ENCODE assay signal across 21 cellular contexts in the genomic region with DNA sequence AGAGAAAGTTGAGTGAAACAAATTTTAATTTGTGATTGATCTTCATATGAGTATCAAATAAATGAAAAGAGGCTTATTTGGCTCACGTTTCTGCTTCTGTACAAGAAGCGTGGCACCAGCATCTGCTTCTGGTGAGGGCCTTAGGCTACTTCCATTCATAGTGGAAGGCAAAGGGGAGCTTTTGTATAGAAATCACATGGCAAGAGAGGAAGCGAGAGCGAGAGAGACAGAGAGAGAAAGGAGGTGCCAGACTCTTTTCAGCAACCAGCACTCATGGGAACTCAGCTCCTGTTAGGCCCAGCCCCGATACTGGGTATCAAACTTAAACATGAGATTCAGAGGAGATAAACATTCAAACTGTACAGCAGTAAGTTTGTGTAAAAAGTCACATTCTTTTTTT.
DNase-seq lines count a peak whose midpoint lies in the region; ATAC-seq, FAIRE-seq and TF ChIP-seq lines count a peak whose summit lies in the region.
"Had no signal": no experiment of that assay in that cellular context is flagged by ENCODE, and none has a peak within 500 bp of the region (broad histone marks: within the 10 kb centered on the region; RNA-seq: fewer than 3 reads in every experiment).

No MANE protein-coding gene starts in this region.

- H2AFZ ChIP-seq in GM12878 (ENCODE audit: control insufficient read depth, low read depth, low read length), result no peak overlapping the region

- no peaks in the 10 kb centered on the region for H3K4me1 Mint-ChIP-seq in activated CD8-positive, alpha-beta memory T cell treated with anti-CD3 and anti-CD28 coated beads, Interleukin-2, amount 10 ng/mL, durations not matched to agents 7 days and 5 days
- H3K4me1 Mint-ChIP-seq: CD8-positive, alpha-beta memory T cell had no signal

- H3K36me3 ChIP-seq in GM12878 (ENCODE audit: control insufficient read depth in 2 of 2, insufficient read depth in 2 of 2, low read length in 1 of 2), result peaks cover 0 to 8% of the 10 kb centered on the region in 2 experiments; a peak in 2 of 4 replicates
- H3K36me3 ChIP-seq: BE2C had no signal

- H3K27ac Mint-ChIP-seq in activated CD8-positive, alpha-beta memory T cell treated with anti-CD3 and anti-CD28 coated beads, Interleukin-2, amount 10 ng/mL, durations not matched to agents 7 days and 5 days, result no peak overlapping the region
- H3K27ac Mint-ChIP-seq: HFFc6 had no signal

- no peaks in the 10 kb centered on the region for H3K79me2 ChIP-seq in GM12878 (ENCODE audit: control insufficient read depth, insufficient read depth, low read length)

- H3K4me3 Mint-ChIP-seq in activated CD8-positive, alpha-beta memory T cell treated with anti-CD3 and anti-CD28 coated beads, Interleukin-2, amount 10 ng/mL, durations not matched to agents 7 days and 5 days, result no peak overlapping the region
- H3K4me3 Mint-ChIP-seq: CD4-positive, CD25-positive, alpha-beta regulatory T cell; CD8-positive, alpha-beta memory T cell; HFFc6 had no signal

- no TSS peak for BruUV-seq in GM12878 (replicated peaks; lab: Mats Ljungman, UMichigan)

- no peaks in the 10 kb centered on the region for H3K27me3 ChIP-seq in GM12878 (replicated peaks in 1 of 2; ENCODE audit: control insufficient read depth in 2 of 2, insufficient read depth in 2 of 2, low read length in 1 of 2)
- no peaks in the 10 kb centered on the region for H3K27me3 ChIP-seq in dorsolateral prefrontal cortex
- H3K27me3 ChIP-seq: BE2C had no signal

- TF ChIP-seq CTCF in GM12878 (IDR thresholded peaks at IDR 0.05 in 2 of 3, conservative IDR thresholded peaks at IDR 0.05 in 1 of 3; ENCODE audit: control insufficient read depth in 2 of 3, extremely low read depth in 1 of 3, insufficient read depth in 1 of 3, low read depth in 3 of 3, low read length in 3 of 3) (no peak), dorsolateral prefrontal cortex (IDR thresholded peaks at IDR 0.05 in 54 of 56, conservative IDR thresholded peaks at IDR 0.05 in 2 of 56; ENCODE audit: low read depth in 1 of 56, partially characterized antibody in 56 of 56) (no peak)

- H3K9ac ChIP-seq in GM12878 (ENCODE audit: control insufficient read depth, insufficient read depth, low read length), result no peak overlapping the region

- peaks cover 32% of the 10 kb centered on the region for H3K36me3 Mint-ChIP-seq in activated CD8-positive, alpha-beta memory T cell treated with anti-CD3 and anti-CD28 coated beads, Interleukin-2, amount 10 ng/mL, durations not matched to agents 7 days and 5 days

- H3K9me3 ChIP-seq in GM12878 (replicated peaks; ENCODE audit: control insufficient read depth, insufficient read depth, low read length), result no peaks in the 10 kb centered on the region
- H3K9me3 ChIP-seq: BE2C had no signal

- no peak for TF ChIP-seq RAD21 in GM12878 (IDR thresholded peaks at IDR 0.05; ENCODE audit: insufficient read depth, low read depth, low read length)

- TF ChIP-seq EP300 in GM12878 (IDR thresholded peaks at IDR 0.05; ENCODE audit: borderline replicate concordance in 1 of 2, control insufficient read depth in 1 of 2, low read depth in 2 of 2, low read length in 2 of 2), result no peak

- WGBS in GM12878 (ENCODE audit: insufficient coverage, insufficient replicate concordance, low lambda C conversion rate, missing lambda C conversion rate), result 96% methylated on average over 5 of the region's 5 CpGs

- H3K4me1 ChIP-seq in GM12878 (ENCODE audit: control insufficient read depth, insufficient read depth, low read length), result peaks cover 16% of the 10 kb centered on the region
- H3K4me1 ChIP-seq: BE2C had no signal

- SMC1A ChIA-PET in GM12878 (lab: Charles Lee; ENCODE audit: uncharacterized antibody, unreplicated experiment), result interaction anchor here (1.2 kb wide), 1 partner anchor 12 kb away, joined by 3 read pairs; no protein-coding TSS in a partner anchor

- no peaks in the 10 kb centered on the region for H3K27me3 Mint-ChIP-seq in activated CD8-positive, alpha-beta memory T cell treated with anti-CD3 and anti-CD28 coated beads, Interleukin-2, amount 10 ng/mL, durations not matched to agents 7 days and 5 days
- H3K27me3 Mint-ChIP-seq: CD4-positive, CD25-positive, alpha-beta regulatory T cell; CD8-positive, alpha-beta memory T cell had no signal

- CTCF ChIA-PET in GM12878 (lab: Yijun Ruan, JAX), result no interaction called here
- CTCF ChIA-PET in activated CD8-positive, alpha-beta memory T cell treated with anti-CD3 and anti-CD28 coated beads, Interleukin-2, amount 10 ng/mL, durations not matched to agents 7 days and 5 days (lab: Charles Lee), result no interaction called here

- RAD21 ChIA-PET in GM12878 (lab: Charles Lee; ENCODE audit: unreplicated experiment), result no interaction called here

- intact Hi-C loops in GM12878 (cut with micrococcal nuclease; ENCODE audit: unreplicated experiment), result no loop called here
- intact Hi-C loops in dorsolateral prefrontal cortex (cut with DNase I), result no loop called here

- no peak overlapping the region for H3K4me3 ChIP-seq in GM12878
- H3K4me3 ChIP-seq in dorsolateral prefrontal cortex, result no peak overlapping the region

- in situ Hi-C loops in GM12878 (cut with MboI), result no loop called here

- DNase-seq in NCI-H524 treated with DMSO at 0.1 percent for 48 hours (lab: John Stamatoyannopoulos, UW), result peak; percentile 9
- no peak for DNase-seq in GM12878 (ENCODE audit: low read depth, low spot score)
- no peak for DNase-seq in dorsolateral prefrontal cortex
- no peak for DNase-seq in activated CD8-positive, alpha-beta memory T cell treated with anti-CD3 and anti-CD28 coated beads, Interleukin-2, amount 10 ng/mL, durations not matched to agents 7 days and 5 days
- DNase-seq: BE2C; C1 segment of cervical spinal cord; CD4-positive, CD25-positive, alpha-beta regulatory T cell; CD8-positive, alpha-beta memory T cell; COR-L47; DMS 273 treated with DMSO at 0.1 percent for 48 hours; DMS53; DND-41; EL; GOT3; H7; HFFc6 had no signal

- peak; percentile 50 for ATAC-seq in GM18868 (IDR thresholded peaks at IDR 0.05; ENCODE audit: unreplicated experiment)
- ATAC-seq in GM12878, result no peak
- ATAC-seq in activated CD8-positive, alpha-beta memory T cell treated with anti-CD3 and anti-CD28 coated beads, Interleukin-2, amount 10 ng/mL, durations not matched to agents 7 days and 5 days, result no peak
- no peak for ATAC-seq in HG03571 (IDR thresholded peaks at IDR 0.05; ENCODE audit: unreplicated experiment)
- ATAC-seq: HCT116 had no signal

- no peaks in the 10 kb centered on the region for H4K20me1 ChIP-seq in GM12878 (ENCODE audit: control insufficient read depth, insufficient read depth)

- TF ChIP-seq POLR2A in GM12878 (IDR thresholded peaks at IDR 0.05; ENCODE audit: low read depth, low read length), result no peak

- H3K9me3 Mint-ChIP-seq in activated CD8-positive, alpha-beta memory T cell treated with anti-CD3 and anti-CD28 coated beads, Interleukin-2, amount 10 ng/mL, durations not matched to agents 7 days and 5 days (ENCODE audit: low read depth), result no peaks in the 10 kb centered on the region
- H3K9me3 Mint-ChIP-seq: CD4-positive, CD25-positive, alpha-beta regulatory T cell; CD8-positive, alpha-beta memory T cell; HFFc6 had no signal

- H3K4me2 ChIP-seq in GM12878 (ENCODE audit: control insufficient read depth, insufficient read depth), result no peak overlapping the region

- H3K27ac ChIP-seq in GM12878 (ENCODE audit: control insufficient read depth, insufficient read depth) (no peak overlapping the region), dorsolateral prefrontal cortex (no peak overlapping the region)

- FAIRE-seq in GM12878 (lab: Jason Lieb, UNC), result no peak
- FAIRE-seq: GM12892, GM18507 had no signal

- POLR2A ChIA-PET in GM12878 (lab: Charles Lee), result interaction anchor here (0.5 kb wide), 1 partner anchor 106 kb away, joined by 3 read pairs; no protein-coding TSS in a partner anchor

TF ChIP-seq in GM12878, 131 proteins besides CTCF, POLR2A, EP300 and RAD21:
- 0 out of 2 replicates have a peak, but pooled peaks have one; percentile 3 for TF ChIP-seq SPI1 (IDR thresholded peaks at IDR 0.05; ENCODE audit: borderline replicate concordance, insufficient read depth, low read depth, low read length)
- TF ChIP-seq FOXK2 (IDR thresholded peaks at IDR 0.05), result no peak
- no peak for TF ChIP-seq RFX5 (IDR thresholded peaks at IDR 0.05; ENCODE audit: low read depth, low read length)
- TF ChIP-seq MYC (IDR thresholded peaks at IDR 0.05; ENCODE audit: insufficient read depth, insufficient read length, insufficient replicate concordance, low read length, severe bottlenecking), result no peak
